1 cellular context compared by ENCODE assay signal in genomic region chr6:108091288-108091687, GRCh38.
TF ChIP-seq lines count a peak whose summit lies in the region.

No MANE protein-coding gene starts in this region.

TF ChIP-seq in K562, 482 proteins besides CTCF, POLR2A, EP300 and RAD21 (continued from another document):
- TF ChIP-seq UBTF (IDR thresholded peaks at IDR 0.05; ENCODE audit: borderline replicate concordance in 1 of 2, low read depth in 2 of 2, low read length in 2 of 2) (no peak), CHD7 (IDR thresholded peaks at IDR 0.05; ENCODE audit: low read depth, low read length) (no peak), CTBP1 (IDR thresholded peaks at IDR 0.05; ENCODE audit: borderline replicate concordance) (no peak), CBFA2T2 (conservative IDR thresholded peaks at IDR 0.05) (no peak), SPI1 (IDR thresholded peaks at IDR 0.05; ENCODE audit: borderline replicate concordance, low read depth, low read length) (peak; percentile 82), ZNF197 (CRISPR knock-in tag; IDR thresholded peaks at IDR 0.05; ENCODE audit: low read depth) (no peak), CGGBP1 (CRISPR knock-in tag; IDR thresholded peaks at IDR 0.05) (no peak)
